ENCODE assay signal across 29 cellular contexts in genomic region chr12:116284401-116284800, GRCh38. TPM values are rescaled to one million over a fixed set of nuclear protein-coding genes. Genes with fewer than 3 reads are reported as not detected.
A peak's percentile ranks its signal among the peaks of the same experiment; 100 is the strongest.
DNase-seq lines count a peak whose midpoint lies in the region; ATAC-seq, FAIRE-seq and TF ChIP-seq lines count a peak whose summit lies in the region.
"Had no signal": no experiment of that assay in that cellular context is flagged by ENCODE, and none has a peak within 500 bp of the region (broad histone marks: within the 10 kb centered on the region; RNA-seq: fewer than 3 reads in every experiment).

No MANE protein-coding gene starts in this region.

- H3K27ac Mint-ChIP-seq in activated T-cell treated with anti-CD3 and anti-CD28 coated beads, Interleukin-2, amount 50 U/mL, for 24 hours: no peak overlapping the region
- H3K27ac Mint-ChIP-seq in stimulated activated memory B cell treated with anti-CD40 and anti-IgM and Interleukin-4, amounts not matched to agents 10 μg/mL and 1 μg/mL and 100 μg/mL, for 72 hours: no peak overlapping the region
- H3K27ac Mint-ChIP-seq: activated naive CD4-positive, alpha-beta T cell treated with anti-CD3 and anti-CD28 coated beads for 36 hours; stimulated activated naive B cell treated with anti-CD40 and anti-IgM and Interleukin-4, amounts not matched to agents 10 μg/mL and 1 μg/mL and 100 μg/mL, for 72 hours had no signal

- no peak for TF ChIP-seq CTCF in fibroblast of mammary gland (conservative IDR thresholded peaks at IDR 0.05; ENCODE audit: control insufficient read depth, insufficient read depth, low read depth, low read length)
- TF ChIP-seq CTCF in stomach (IDR thresholded peaks at IDR 0.05): no peak
- TF ChIP-seq CTCF in kidney (IDR thresholded peaks at IDR 0.05; ENCODE audit: borderline replicate concordance, extremely low read depth, insufficient read depth): no peak

- no peaks in the 10 kb centered on the region for H3K27me3 Mint-ChIP-seq in activated T-cell treated with anti-CD3 and anti-CD28 coated beads, Interleukin-2, amount 50 U/mL, for 24 hours
- no peaks in the 10 kb centered on the region for H3K27me3 Mint-ChIP-seq in stimulated activated memory B cell treated with anti-CD40 and anti-IgM and Interleukin-4, amounts not matched to agents 10 μg/mL and 1 μg/mL and 100 μg/mL, for 72 hours
- H3K27me3 Mint-ChIP-seq: stimulated activated naive B cell treated with anti-CD40 and anti-IgM and Interleukin-4, amounts not matched to agents 10 μg/mL and 1 μg/mL and 100 μg/mL, for 72 hours had no signal

- H3K27ac ChIP-seq in stomach (no peak overlapping the region), kidney (ENCODE audit: low read depth in 2 of 2, low read length in 2 of 2) (no peak overlapping the region)
- H3K27ac ChIP-seq: heart right ventricle, skin epidermis, thoracic aorta had no signal

- peaks cover 10% of the 10 kb centered on the region for H3K4me1 Mint-ChIP-seq in activated T-cell treated with anti-CD3 and anti-CD28 coated beads, Interleukin-2, amount 50 U/mL, for 24 hours (ENCODE audit: low read depth)
- H3K4me1 Mint-ChIP-seq in stimulated activated memory B cell treated with anti-CD40 and anti-IgM and Interleukin-4, amounts not matched to agents 10 μg/mL and 1 μg/mL and 100 μg/mL, for 72 hours: peaks cover 18% of the 10 kb centered on the region

- TF ChIP-seq EP300 in stomach (IDR thresholded peaks at IDR 0.05): no peak

- no peaks in the 10 kb centered on the region for H3K36me3 Mint-ChIP-seq in activated T-cell treated with anti-CD3 and anti-CD28 coated beads, Interleukin-2, amount 50 U/mL, for 24 hours (ENCODE audit: low read depth)
- H3K36me3 Mint-ChIP-seq in stimulated activated memory B cell treated with anti-CD40 and anti-IgM and Interleukin-4, amounts not matched to agents 10 μg/mL and 1 μg/mL and 100 μg/mL, for 72 hours: no peaks in the 10 kb centered on the region
- H3K36me3 Mint-ChIP-seq: CD8-positive, alpha-beta memory T cell; stimulated activated naive B cell treated with anti-CD40 and anti-IgM and Interleukin-4, amounts not matched to agents 10 μg/mL and 1 μg/mL and 100 μg/mL, for 72 hours had no signal

- H3K27me3 ChIP-seq in stomach: no peaks in the 10 kb centered on the region
- H3K27me3 ChIP-seq: heart right ventricle had no signal

- H3K36me3 ChIP-seq in stomach: no peaks in the 10 kb centered on the region
- no peaks in the 10 kb centered on the region for H3K36me3 ChIP-seq in kidney (ENCODE audit: control insufficient read depth in 1 of 2, insufficient read depth in 2 of 2, low read length in 2 of 2)
- H3K36me3 ChIP-seq: heart right ventricle, thoracic aorta had no signal

- no peak overlapping the region for H3K9ac ChIP-seq in kidney (ENCODE audit: low read length in 2 of 2)
- H3K9ac ChIP-seq: SK-N-SH had no signal

- H3K4me1 ChIP-seq in stomach (peaks cover 0 to 22% (median 0%) of the 10 kb centered on the region in 4 donors), kidney (ENCODE audit: control insufficient read depth in 1 of 2, insufficient read depth in 1 of 2, low read depth in 1 of 2, low read length in 2 of 2) (peaks cover 0 to 3% of the 10 kb centered on the region in 2 donors)

- ATAC-seq in stimulated activated memory B cell treated with anti-CD40 and anti-IgM and Interleukin-4, amounts not matched to agents 10 μg/mL and 1 μg/mL and 100 μg/mL, for 72 hours: no peak
- ATAC-seq: activated T-cell treated with anti-CD3 and anti-CD28 coated beads, Interleukin-2, amount 50 U/mL, for 4 hours; left ventricle myocardium superior; stimulated activated naive B cell treated with anti-CD40 and anti-IgM and Interleukin-4, amounts not matched to agents 10 μg/mL and 1 μg/mL and 100 μg/mL, for 72 hours had no signal

- H3K9me3 Mint-ChIP-seq in activated T-cell treated with anti-CD3 and anti-CD28 coated beads, Interleukin-2, amount 50 U/mL, for 24 hours: no peaks in the 10 kb centered on the region
- H3K9me3 Mint-ChIP-seq in stimulated activated memory B cell treated with anti-CD40 and anti-IgM and Interleukin-4, amounts not matched to agents 10 μg/mL and 1 μg/mL and 100 μg/mL, for 72 hours: no peaks in the 10 kb centered on the region
- H3K9me3 Mint-ChIP-seq: activated naive CD4-positive, alpha-beta T cell treated with anti-CD3 and anti-CD28 coated beads for 36 hours; activated T-cell treated with anti-CD3 and anti-CD28 coated beads, Interleukin-2, amount 50 U/mL, for 4 hours; CD8-positive, alpha-beta memory T cell; stimulated activated naive B cell treated with anti-CD40 and anti-IgM and Interleukin-4, amounts not matched to agents 10 μg/mL and 1 μg/mL and 100 μg/mL, for 72 hours had no signal

- DNase-seq in Kasumi-1 (lab: John Stamatoyannopoulos, UW) (peak; percentile 24 to 29), SIG-M5 (lab: John Stamatoyannopoulos, UW) (peak; percentile 90), fibroblast of mammary gland (ENCODE audit: low read depth) (peak; percentile 73), skeletal muscle cell (ENCODE audit: low read depth) (peak; percentile 53), stomach (no peak), kidney (no peak)
- DNase-seq in activated T-cell treated with anti-CD3 and anti-CD28 coated beads, Interleukin-2, amount 50 U/mL, for 24 hours: no peak
- DNase-seq: activated CD8-positive, alpha-beta memory T cell treated with anti-CD3 and anti-CD28 coated beads for 24 hours; activated naive CD4-positive, alpha-beta T cell treated with anti-CD3 and anti-CD28 coated beads for 36 hours; activated T-cell treated with anti-CD3 and anti-CD28 coated beads, Interleukin-2, amount 50 U/mL, for 4 hours; anterior cingulate cortex; caudate nucleus; CD8-positive, alpha-beta memory T cell; dermis blood vessel endothelial cell; foreskin fibroblast; heart right ventricle; left ventricle myocardium superior; NCI-H1105 treated with DMSO at 0.1 percent for 48 hours; NCI-H2107; NCI-H510A; RPMI8226; SK-N-SH; stimulated activated CD4-positive, alpha-beta T cell treated with anti-CD3 and anti-CD28 coated beads, Interleukin-2, amount 100 ng/mL, for 24 hours; stimulated activated naive B cell treated with anti-CD40 and anti-IgM and Interleukin-4, amounts not matched to agents 10 μg/mL and 1 μg/mL and 100 μg/mL, for 72 hours had no signal

- TF ChIP-seq POLR2A in stomach (IDR thresholded peaks at IDR 0.05): no peak

- no peak overlapping the region for H3K4me3 Mint-ChIP-seq in activated T-cell treated with anti-CD3 and anti-CD28 coated beads, Interleukin-2, amount 50 U/mL, for 24 hours
- H3K4me3 Mint-ChIP-seq in stimulated activated memory B cell treated with anti-CD40 and anti-IgM and Interleukin-4, amounts not matched to agents 10 μg/mL and 1 μg/mL and 100 μg/mL, for 72 hours: no peak overlapping the region
- H3K4me3 Mint-ChIP-seq: activated naive CD4-positive, alpha-beta T cell treated with anti-CD3 and anti-CD28 coated beads for 36 hours; activated T-cell treated with anti-CD3 and anti-CD28 coated beads, Interleukin-2, amount 50 U/mL, for 4 hours; CD8-positive, alpha-beta memory T cell; stimulated activated naive B cell treated with anti-CD40 and anti-IgM and Interleukin-4, amounts not matched to agents 10 μg/mL and 1 μg/mL and 100 μg/mL, for 72 hours had no signal

- 83 to 94% (median 89%) methylated on average over 5 of the region's 5 CpGs for WGBS in stomach, 5 donors

- H3K4me3 ChIP-seq in fibroblast of mammary gland (ENCODE audit: control insufficient read depth, low read depth, low read length) (no peak overlapping the region), skeletal muscle cell (ENCODE audit: low read depth, low read length) (no peak overlapping the region), stomach (no peak overlapping the region), kidney (ENCODE audit: low read length in 2 of 2) (no peak overlapping the region)
- H3K4me3 ChIP-seq: heart right ventricle, skin epidermis, thoracic aorta had no signal

- intact Hi-C loops in stomach (cut with DNase I; ENCODE audit: low total_unique reads) (no loop called here), kidney (cut with DNase I) (no loop called here)

- FAIRE-seq in kidney (lab: Jason Lieb, UNC): no peak
- FAIRE-seq: GM12891, HTR-8/SVneo had no signal

- H3K9me3 ChIP-seq in stomach (no peaks in the 10 kb centered on the region), kidney (ENCODE audit: control insufficient read depth in 1 of 2, low read length in 2 of 2) (no peaks in the 10 kb centered on the region)
- H3K9me3 ChIP-seq: heart right ventricle, SK-N-SH, thoracic aorta had no signal

RNA-seq across cellular contexts. Expression of gene MED13L, which starts 6.9 kb away (rescaled TPM):
- 100 to 1,000 TPM in 3 of 5 donors, 10 to 100 TPM in 2; 56.2 to 305 (median 122) TPM for total RNA-seq in stomach
- polyA plus RNA-seq in stomach: 10 to 100 TPM; 10.4 to 14.5 (median 12.4) TPM
- total RNA-seq in kidney: 153 TPM
- polyA plus RNA-seq in kidney (ENCODE audit: insufficient read depth, low read depth, low replicate concordance): 7.1 TPM

Comparison
In these comparisons a context has a peak if more than half of its experiments do, and no peak if none do; other contexts are left out.
1. DNase-seq: peak in Kasumi-1 (2 of 2), SIG-M5 (single experiment), fibroblast of mammary gland (single experiment) and skeletal muscle cell (single experiment); none in stomach (single experiment), kidney (single experiment) and activated T-cell treated with anti-CD3 and anti-CD28 coated beads, Interleukin-2, amount 50 U/mL, for 24 hours (single experiment).